In the genomic region with DNA sequence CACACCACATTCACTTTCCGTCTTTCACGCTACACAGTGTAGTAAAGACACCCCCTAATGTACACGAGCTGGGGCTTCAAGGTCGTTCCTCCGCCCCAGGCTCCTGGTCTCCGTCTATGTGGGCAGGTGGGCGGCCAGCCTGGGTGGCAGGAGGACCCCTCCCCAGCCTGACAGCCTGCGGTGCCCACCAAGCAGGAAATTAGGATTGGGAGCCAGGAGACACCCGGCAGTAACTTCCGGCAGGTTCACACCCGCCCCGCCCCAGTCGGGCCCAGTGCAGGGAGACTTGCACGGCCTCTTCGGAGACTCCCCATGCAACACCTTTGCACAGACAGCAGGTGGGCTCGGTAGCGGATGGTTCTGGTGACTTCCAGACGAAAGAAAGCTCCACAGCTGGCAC, we compare ENCODE assay signal across 40 cellular contexts. TPM values are rescaled to one million over a fixed set of nuclear protein-coding genes. Genes with fewer than 3 reads are reported as not detected.
"Had no signal": no experiment of that assay in that cellular context is flagged by ENCODE, and none has a peak within 500 bp of the region (broad histone marks: within the 10 kb centered on the region; RNA-seq: fewer than 3 reads in every experiment).

No MANE protein-coding gene starts in this region.

- DNase-seq: activated effector memory CD4-positive, alpha-beta T cell treated with anti-CD3 and anti-CD28 coated beads, Interleukin-2, amount 50 U/mL, for 16 hours; activated effector memory CD4-positive, alpha-beta T cell treated with Interleukin-2 at 50 U/mL for 16 hours; activated gamma-delta T cell; activated gamma-delta T cell treated with Interleukin-2 at 50 U/mL for 16 hours; activated naive CD4-positive, alpha-beta T cell; activated naive CD4-positive, alpha-beta T cell treated with anti-CD3 and anti-CD28 coated beads for 36 hours; activated naive CD4-positive, alpha-beta T cell treated with anti-CD3 and anti-CD28 coated beads, Interleukin-2, amount 10 ng/mL, durations not matched to agents 7 days and 5 days; activated naive CD4-positive, alpha-beta T cell treated with anti-CD3 and anti-CD28 coated beads, Interleukin-2, amount 50 U/mL, for 16 hours; activated naive CD4-positive, alpha-beta T cell treated with Interleukin-2 at 50 U/mL for 16 hours; activated naive CD8-positive, alpha-beta T cell treated with anti-CD3 and anti-CD28 coated beads for 36 hours; activated naive CD8-positive, alpha-beta T cell treated with anti-CD3 and anti-CD28 coated beads, Interleukin-2, amount 10 ng/mL, durations not matched to agents 7 days and 5 days; activated naive CD8-positive, alpha-beta T cell treated with anti-CD3 and anti-CD28 coated beads, Interleukin-2, amount 50 U/mL, for 24 hours; activated T-cell treated with anti-CD3 and anti-CD28 coated beads, Interleukin-2, amount 50 U/mL, for 1 hour; activated T-cell treated with anti-CD3 and anti-CD28 coated beads, Interleukin-2, amount 50 U/mL, for 4 hours; activated T-cell treated with anti-CD3 and anti-CD28 coated beads, Interleukin-2, amount 50 U/mL, for 48 hours; activated T-cell treated with anti-CD3 and anti-CD28 coated beads, Interleukin-2, amount 50 U/mL, for 72 hours; adrenal gland; amniotic stem cell; amygdala; anterior cingulate cortex; aorta; body of pancreas; brain microvascular endothelial cell; caudate nucleus; central memory CD4-positive, alpha-beta T cell; cerebellar nuclear complex had no signal

- H3K27me3 Mint-ChIP-seq: activated naive CD4-positive, alpha-beta T cell treated with anti-CD3 and anti-CD28 coated beads, Interleukin-2, amount 10 ng/mL, durations not matched to agents 7 days and 5 days; activated naive CD8-positive, alpha-beta T cell; central memory CD8-positive, alpha-beta T cell had no signal

- H3K4me3 Mint-ChIP-seq: activated naive CD4-positive, alpha-beta T cell treated with anti-CD3 and anti-CD28 coated beads for 36 hours; activated naive CD4-positive, alpha-beta T cell treated with anti-CD3 and anti-CD28 coated beads, Interleukin-2, amount 10 ng/mL, durations not matched to agents 7 days and 5 days; activated naive CD4-positive, alpha-beta T cell treated with anti-CD3 and anti-CD28 coated beads, Interleukin-2, amount 50 U/mL, for 24 hours; activated naive CD8-positive, alpha-beta T cell; activated naive CD8-positive, alpha-beta T cell treated with anti-CD3 and anti-CD28 coated beads for 36 hours; activated naive CD8-positive, alpha-beta T cell treated with anti-CD3 and anti-CD28 coated beads, Interleukin-2, amount 10 ng/mL, durations not matched to agents 7 days and 5 days; activated naive CD8-positive, alpha-beta T cell treated with anti-CD3 and anti-CD28 coated beads, Interleukin-2, amount 50 U/mL, for 24 hours; activated T-cell treated with anti-CD3 and anti-CD28 coated beads, Interleukin-2, amount 50 U/mL, for 4 hours; activated T-cell treated with anti-CD3 and anti-CD28 coated beads, Interleukin-2, amount 50 U/mL, for 72 hours; activated T-helper 1 cell treated with anti-CD3 and anti-CD28 coated beads, Interleukin-12 subunit alpha, Interleukin-12 subunit beta, Interleukin-2, Interleukin-4 antibody, amounts not matched to agents 30 ng/mL and 10 ng/mL and 1 ng/mL, durations not matched to agents 14 hours and 24 hours and 36 hours; activated T-helper 17 cell treated with anti-CD3 and anti-CD28 coated beads, Interleukin-2, amount 50 U/mL, for 72 hours; brain had no signal

- ATAC-seq: activated naive CD4-positive, alpha-beta T cell treated with anti-CD3 and anti-CD28 coated beads, Interleukin-2, amount 50 U/mL, for 72 hours; activated naive CD8-positive, alpha-beta T cell treated with anti-CD3 and anti-CD28 coated beads, Interleukin-2, amount 50 U/mL, for 24 hours; activated T-cell treated with anti-CD3 and anti-CD28 coated beads, Interleukin-2, amount 50 U/mL, for 4 hours; activated T-cell treated with anti-CD3 and anti-CD28 coated beads, Interleukin-2, amount 50 U/mL, for 72 hours; activated T-helper 17 cell treated with anti-CD3 and anti-CD28 coated beads, Interleukin-2, amount 50 U/mL, for 72 hours; body of pancreas had no signal

- H3K27me3 ChIP-seq: adrenal gland, ascending aorta, body of pancreas, brain microvascular endothelial cell had no signal

- H3K27ac Mint-ChIP-seq: activated naive CD4-positive, alpha-beta T cell treated with anti-CD3 and anti-CD28 coated beads for 36 hours; activated naive CD4-positive, alpha-beta T cell treated with anti-CD3 and anti-CD28 coated beads, Interleukin-2, amount 10 ng/mL, durations not matched to agents 7 days and 5 days; activated naive CD4-positive, alpha-beta T cell treated with anti-CD3 and anti-CD28 coated beads, Interleukin-2, amount 50 U/mL, for 24 hours; activated naive CD4-positive, alpha-beta T cell treated with anti-CD3 and anti-CD28 coated beads, Interleukin-2, amount 50 U/mL, for 72 hours; activated naive CD8-positive, alpha-beta T cell; activated naive CD8-positive, alpha-beta T cell treated with anti-CD3 and anti-CD28 coated beads for 36 hours; activated naive CD8-positive, alpha-beta T cell treated with anti-CD3 and anti-CD28 coated beads, Interleukin-2, amount 10 ng/mL, durations not matched to agents 7 days and 5 days; activated naive CD8-positive, alpha-beta T cell treated with anti-CD3 and anti-CD28 coated beads, Interleukin-2, amount 50 U/mL, for 24 hours; activated T-cell treated with anti-CD3 and anti-CD28 coated beads, Interleukin-2, amount 50 U/mL, for 72 hours; activated T-helper 1 cell treated with anti-CD3 and anti-CD28 coated beads, Interleukin-12 subunit alpha, Interleukin-12 subunit beta, Interleukin-2, Interleukin-4 antibody, amounts not matched to agents 30 ng/mL and 10 ng/mL and 1 ng/mL, durations not matched to agents 14 hours and 24 hours and 36 hours; activated T-helper 17 cell treated with anti-CD3 and anti-CD28 coated beads, Interleukin-2, amount 50 U/mL, for 72 hours; activated T-helper 2 cell treated with anti-CD3 and anti-CD28 coated beads, Interferon-gamma antibody, Interleukin-2, Interleukin-4, amounts not matched to agents 10 μg/mL and 5 μg/mL and 100 μg/mL, durations not matched to agents 14 hours and 24 hours and 36 hours; brain had no signal

- H3K36me3 ChIP-seq: adrenal gland, ascending aorta, brain microvascular endothelial cell, breast epithelium, cardiac muscle cell had no signal

- H3K4me1 ChIP-seq: adrenal gland, ascending aorta, body of pancreas, breast epithelium had no signal

- H3K4me3 ChIP-seq: adrenal gland, ascending aorta, body of pancreas, breast epithelium, cardiac muscle cell had no signal

- H3K27ac ChIP-seq: adrenal gland, ascending aorta, body of pancreas, brain microvascular endothelial cell, breast epithelium, cardiac muscle cell had no signal

- FAIRE-seq: astrocyte, bronchial epithelial cell had no signal

- H3K9me3 ChIP-seq: adrenal gland, ascending aorta, body of pancreas, breast epithelium had no signal

- H3K36me3 Mint-ChIP-seq: activated naive CD4-positive, alpha-beta T cell treated with anti-CD3 and anti-CD28 coated beads, Interleukin-2, amount 10 ng/mL, durations not matched to agents 7 days and 5 days; activated naive CD4-positive, alpha-beta T cell treated with anti-CD3 and anti-CD28 coated beads, Interleukin-2, amount 50 U/mL, for 24 hours; activated naive CD4-positive, alpha-beta T cell treated with anti-CD3 and anti-CD28 coated beads, Interleukin-2, amount 50 U/mL, for 72 hours; activated naive CD8-positive, alpha-beta T cell; activated naive CD8-positive, alpha-beta T cell treated with anti-CD3 and anti-CD28 coated beads for 36 hours; activated naive CD8-positive, alpha-beta T cell treated with anti-CD3 and anti-CD28 coated beads, Interleukin-2, amount 10 ng/mL, durations not matched to agents 7 days and 5 days; brain had no signal

- H3K9me3 Mint-ChIP-seq: activated naive CD4-positive, alpha-beta T cell treated with anti-CD3 and anti-CD28 coated beads for 36 hours; activated naive CD4-positive, alpha-beta T cell treated with anti-CD3 and anti-CD28 coated beads, Interleukin-2, amount 10 ng/mL, durations not matched to agents 7 days and 5 days; activated naive CD4-positive, alpha-beta T cell treated with anti-CD3 and anti-CD28 coated beads, Interleukin-2, amount 50 U/mL, for 24 hours; activated naive CD4-positive, alpha-beta T cell treated with anti-CD3 and anti-CD28 coated beads, Interleukin-2, amount 50 U/mL, for 72 hours; activated naive CD8-positive, alpha-beta T cell treated with anti-CD3 and anti-CD28 coated beads for 36 hours; activated naive CD8-positive, alpha-beta T cell treated with anti-CD3 and anti-CD28 coated beads, Interleukin-2, amount 10 ng/mL, durations not matched to agents 7 days and 5 days; activated naive CD8-positive, alpha-beta T cell treated with anti-CD3 and anti-CD28 coated beads, Interleukin-2, amount 50 U/mL, for 24 hours; activated T-cell treated with anti-CD3 and anti-CD28 coated beads, Interleukin-2, amount 50 U/mL, for 4 hours; activated T-cell treated with anti-CD3 and anti-CD28 coated beads, Interleukin-2, amount 50 U/mL, for 72 hours; activated T-helper 1 cell treated with anti-CD3 and anti-CD28 coated beads, Interleukin-12 subunit alpha, Interleukin-12 subunit beta, Interleukin-2, Interleukin-4 antibody, amounts not matched to agents 30 ng/mL and 10 ng/mL and 1 ng/mL, durations not matched to agents 14 hours and 24 hours and 36 hours; activated T-helper 17 cell treated with anti-CD3 and anti-CD28 coated beads, Interleukin-2, amount 50 U/mL, for 72 hours; activated T-helper 2 cell treated with anti-CD3 and anti-CD28 coated beads, Interferon-gamma antibody, Interleukin-2, Interleukin-4, amounts not matched to agents 10 μg/mL and 5 μg/mL and 100 μg/mL, durations not matched to agents 14 hours and 24 hours and 36 hours; central memory CD8-positive, alpha-beta T cell had no signal

RNA-seq across cellular contexts. Expression of gene ADGRA1, which starts 27.7 kb away (rescaled TPM):
- total RNA-seq: activated naive CD4-positive, alpha-beta T cell treated with anti-CD3 and anti-CD28 coated beads for 36 hours; activated naive CD4-positive, alpha-beta T cell treated with anti-CD3 and anti-CD28 coated beads, Interleukin-2, amount 50 U/mL, for 72 hours; activated naive CD8-positive, alpha-beta T cell treated with anti-CD3 and anti-CD28 coated beads for 36 hours; activated naive CD8-positive, alpha-beta T cell treated with anti-CD3 and anti-CD28 coated beads, Interleukin-2, amount 10 ng/mL, durations not matched to agents 7 days and 5 days; activated T-cell treated with anti-CD3 and anti-CD28 coated beads, Interleukin-2, amount 50 U/mL, for 4 hours; activated T-cell treated with anti-CD3 and anti-CD28 coated beads, Interleukin-2, amount 50 U/mL, for 72 hours; activated T-helper 1 cell treated with anti-CD3 and anti-CD28 coated beads, Interleukin-12 subunit alpha, Interleukin-12 subunit beta, Interleukin-2, Interleukin-4 antibody, amounts not matched to agents 30 ng/mL and 10 ng/mL and 1 ng/mL, durations not matched to agents 14 hours and 24 hours and 36 hours; activated T-helper 17 cell treated with anti-CD3 and anti-CD28 coated beads, Interleukin-2, amount 50 U/mL, for 72 hours; activated T-helper 2 cell treated with anti-CD3 and anti-CD28 coated beads, Interferon-gamma antibody, Interleukin-2, Interleukin-4, amounts not matched to agents 10 μg/mL and 5 μg/mL and 100 μg/mL, durations not matched to agents 14 hours and 24 hours and 36 hours; aorta; ascending aorta; astrocyte; bronchial epithelial cell; chondrocyte had no signal
